ENCODE assay signal across 9 cellular contexts in the genomic region with DNA sequence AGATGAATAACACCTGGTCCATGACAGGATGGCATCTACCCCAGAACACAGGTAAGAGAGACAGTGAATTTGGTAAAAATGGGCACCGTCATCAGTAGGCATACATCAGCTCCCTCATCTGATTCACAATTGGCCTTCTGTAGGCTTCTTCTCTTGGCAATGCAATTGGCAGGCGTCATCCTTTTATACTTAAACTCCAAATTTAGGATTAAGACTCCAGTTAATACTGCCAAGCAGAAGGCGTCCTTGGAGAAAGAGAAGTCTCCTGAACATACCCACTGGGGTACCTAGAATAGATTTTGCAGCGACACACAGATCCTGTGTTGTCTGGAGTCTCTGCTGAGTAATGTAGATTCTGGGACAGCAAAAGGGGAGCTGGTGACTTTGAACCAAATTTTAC. TPM values are rescaled to one million over a fixed set of nuclear protein-coding genes. Genes with fewer than 3 reads are reported as not detected.
DNase-seq lines count a peak whose midpoint lies in the region; ATAC-seq, FAIRE-seq and TF ChIP-seq lines count a peak whose summit lies in the region.
"Had no signal": no experiment of that assay in that cellular context is flagged by ENCODE, and none has a peak within 500 bp of the region (broad histone marks: within the 10 kb centered on the region; RNA-seq: fewer than 3 reads in every experiment).

No MANE protein-coding gene starts in this region.

- H3K27ac ChIP-seq in A549 (peak overlapping the region; percentile 79 to 92), iPS DF 6.9 (ENCODE audit: low read length) (no peak overlapping the region)

- no peak for FAIRE-seq in A549 (lab: Jason Lieb, UNC)
- FAIRE-seq: frontal cortex had no signal

- H3K4me2 ChIP-seq in A549: peak overlapping the region; percentile 90

- TF ChIP-seq CTCF in A549 (IDR thresholded peaks at IDR 0.05) (no peak), activated B cell treated with CpG ODN at 0.5 μM for 24 hours (IDR thresholded peaks at IDR 0.05) (no peak)

- peaks cover 21% of the 10 kb centered on the region for H3K4me1 Mint-ChIP-seq in activated B cell treated with CpG ODN at 0.5 μM for 24 hours
- H3K4me1 Mint-ChIP-seq in stimulated activated memory B cell treated with anti-CD40 and anti-IgM and Interleukin-4, amounts not matched to agents 10 μg/mL and 1 μg/mL and 100 μg/mL, for 72 hours: peaks cover 18% of the 10 kb centered on the region

- CTCF ChIA-PET in A549 (lab: Yijun Ruan, JAX): interaction anchor here (1.0 kb wide), 1 partner anchor 11 kb away, joined by 3 read pairs; no protein-coding TSS in a partner anchor
- CTCF ChIA-PET in activated B cell treated with CpG ODN at 0.5 μM for 24 hours (lab: Charles Lee): no interaction called here

- peaks cover 4% of the 10 kb centered on the region for H3K27me3 Mint-ChIP-seq in activated B cell treated with CpG ODN at 0.5 μM for 24 hours
- no peaks in the 10 kb centered on the region for H3K27me3 Mint-ChIP-seq in stimulated activated memory B cell treated with anti-CD40 and anti-IgM and Interleukin-4, amounts not matched to agents 10 μg/mL and 1 μg/mL and 100 μg/mL, for 72 hours

- TF ChIP-seq EP300 in A549 (IDR thresholded peaks at IDR 0.05): no peak

- H3K4me1 ChIP-seq in A549 (peaks cover 11% of the 10 kb centered on the region; the same call in 2 of the 3 replicates), iPS DF 6.9 (ENCODE audit: control insufficient read depth, insufficient read depth, low read length) (0 out of 2 replicates have a peak, but pooled peaks cover 1% of the 10 kb centered on the region)

- ATAC-seq in A549 (peak; percentile 18 to 19; a peak in 3 of 6 replicates), GM21515 (IDR thresholded peaks at IDR 0.05; ENCODE audit: unreplicated experiment) (peak; percentile 2), activated B cell treated with CpG ODN at 0.5 μM for 24 hours (ENCODE audit: low read depth) (no peak), GM19351 (IDR thresholded peaks at IDR 0.05; ENCODE audit: unreplicated experiment) (no peak), HG03442 (IDR thresholded peaks at IDR 0.05; ENCODE audit: unreplicated experiment) (no peak)
- ATAC-seq in stimulated activated memory B cell treated with anti-CD40 and anti-IgM and Interleukin-4, amounts not matched to agents 10 μg/mL and 1 μg/mL and 100 μg/mL, for 72 hours: no peak

- POLR2A ChIA-PET in A549 (lab: Yijun Ruan, JAX): interaction anchor here (1.3 to 1.9 kb wide), 2 partner anchors 22 to 77 kb away, joined by 3 to 4 read pairs; a partner anchor contains a TSS
- POLR2A ChIA-PET in activated B cell treated with CpG ODN at 0.5 μM for 24 hours (lab: Charles Lee): interaction anchor here (0.7 kb wide), 1 partner anchor 839 kb away, joined by 5 read pairs; no protein-coding TSS in a partner anchor

- peaks cover 2% of the 10 kb centered on the region; the same call in 1 of the 2 replicates for H3K27me3 ChIP-seq in iPS DF 6.9 (ENCODE audit: control insufficient read depth, insufficient read depth, low read length)

- peak overlapping the region; percentile 48 for H3K27ac Mint-ChIP-seq in activated B cell treated with CpG ODN at 0.5 μM for 24 hours
- peak overlapping the region; percentile 95 for H3K27ac Mint-ChIP-seq in stimulated activated memory B cell treated with anti-CD40 and anti-IgM and Interleukin-4, amounts not matched to agents 10 μg/mL and 1 μg/mL and 100 μg/mL, for 72 hours

- no peak for TF ChIP-seq POLR2A in A549 (IDR thresholded peaks at IDR 0.05; ENCODE audit: low read length)

- 39% methylated on average over 4 of the region's 4 CpGs for WGBS in A549 (ENCODE audit: missing lambda C conversion rate)
- WGBS in iPS DF 6.9 (ENCODE audit: insufficient coverage, insufficient read length): no CpG with 5 or more reads among the region's 4 CpGs

- DNase-seq in A549 (ENCODE audit: low read depth in 1 of 2, low spot score in 1 of 2): no peak
- no peak for DNase-seq in activated B cell treated with CpG ODN at 0.5 μM for 24 hours
- DNase-seq in iPS DF 6.9 (ENCODE audit: low read depth, low spot score): no peak
- DNase-seq in COLO829 (ENCODE audit: low spot score): no peak

- peak overlapping the region; percentile 64 for H3K4me3 ChIP-seq in A549
- peak overlapping the region; percentile 70; the same call in 1 of the 2 replicates for H3K4me3 ChIP-seq in iPS DF 6.9 (ENCODE audit: low read length)

- H3K9me3 Mint-ChIP-seq in activated B cell treated with CpG ODN at 0.5 μM for 24 hours: no peaks in the 10 kb centered on the region
- H3K9me3 Mint-ChIP-seq in stimulated activated memory B cell treated with anti-CD40 and anti-IgM and Interleukin-4, amounts not matched to agents 10 μg/mL and 1 μg/mL and 100 μg/mL, for 72 hours: no peaks in the 10 kb centered on the region

- H3K36me3 ChIP-seq in iPS DF 6.9 (ENCODE audit: control insufficient read depth, insufficient read depth, low read length): no peaks in the 10 kb centered on the region

- intact Hi-C loops in activated B cell treated with CpG ODN at 0.5 μM for 24 hours (cut with micrococcal nuclease): loop anchor here (1.0 to 2.0 kb wide), 5 partner anchors 77 to 557 kb away; a partner anchor contains a TSS

- TF ChIP-seq RAD21 in A549 (conservative IDR thresholded peaks at IDR 0.05 in 1 of 2, IDR thresholded peaks at IDR 0.05 in 1 of 2): no peak

- H3K4me3 Mint-ChIP-seq in activated B cell treated with CpG ODN at 0.5 μM for 24 hours: peak overlapping the region; percentile 95
- H3K4me3 Mint-ChIP-seq in stimulated activated memory B cell treated with anti-CD40 and anti-IgM and Interleukin-4, amounts not matched to agents 10 μg/mL and 1 μg/mL and 100 μg/mL, for 72 hours: peak overlapping the region; percentile 97

- H3K36me3 Mint-ChIP-seq in activated B cell treated with CpG ODN at 0.5 μM for 24 hours (ENCODE audit: low read depth): peaks cover 3% of the 10 kb centered on the region
- H3K36me3 Mint-ChIP-seq in stimulated activated memory B cell treated with anti-CD40 and anti-IgM and Interleukin-4, amounts not matched to agents 10 μg/mL and 1 μg/mL and 100 μg/mL, for 72 hours: no peaks in the 10 kb centered on the region

- no peaks in the 10 kb centered on the region for H3K9me3 ChIP-seq in A549
- no peaks in the 10 kb centered on the region for H3K9me3 ChIP-seq in iPS DF 6.9 (ENCODE audit: control insufficient read depth, insufficient read depth, low read length)

TF ChIP-seq in A549, 52 proteins besides CTCF, POLR2A, EP300 and RAD21:
- TF ChIP-seq FOXS1 (CRISPR knock-in tag; IDR thresholded peaks at IDR 0.05): no peak
- TF ChIP-seq, protein P1, sequence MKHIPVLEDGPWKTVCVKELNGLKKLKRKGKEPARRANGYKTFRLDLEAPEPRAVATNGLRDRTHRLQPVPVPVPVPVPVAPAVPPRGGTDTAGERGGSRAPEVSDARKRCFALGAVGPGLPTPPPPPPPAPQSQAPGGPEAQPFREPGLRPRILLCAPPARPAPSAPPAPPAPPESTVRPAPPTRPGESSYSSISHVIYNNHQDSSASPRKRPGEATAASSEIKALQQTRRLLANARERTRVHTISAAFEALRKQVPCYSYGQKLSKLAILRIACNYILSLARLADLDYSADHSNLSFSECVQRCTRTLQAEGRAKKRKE (CRISPR knock-in tag; IDR thresholded peaks at IDR 0.05; ENCODE audit: low read depth): no peak
- TF ChIP-seq HOXA7 (CRISPR knock-in tag; IDR thresholded peaks at IDR 0.05): no peak
- TF ChIP-seq CBX8 (IDR thresholded peaks at IDR 0.05): no peak
- TF ChIP-seq, protein P2, sequence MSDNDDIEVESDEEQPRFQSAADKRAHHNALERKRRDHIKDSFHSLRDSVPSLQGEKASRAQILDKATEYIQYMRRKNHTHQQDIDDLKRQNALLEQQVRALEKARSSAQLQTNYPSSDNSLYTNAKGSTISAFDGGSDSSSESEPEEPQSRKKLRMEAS (IDR thresholded peaks at IDR 0.05): no peak
- TF ChIP-seq, protein P3, sequence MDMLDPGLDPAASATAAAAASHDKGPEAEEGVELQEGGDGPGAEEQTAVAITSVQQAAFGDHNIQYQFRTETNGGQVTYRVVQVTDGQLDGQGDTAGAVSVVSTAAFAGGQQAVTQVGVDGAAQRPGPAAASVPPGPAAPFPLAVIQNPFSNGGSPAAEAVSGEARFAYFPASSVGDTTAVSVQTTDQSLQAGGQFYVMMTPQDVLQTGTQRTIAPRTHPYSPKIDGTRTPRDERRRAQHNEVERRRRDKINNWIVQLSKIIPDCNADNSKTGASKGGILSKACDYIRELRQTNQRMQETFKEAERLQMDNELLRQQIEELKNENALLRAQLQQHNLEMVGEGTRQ (IDR thresholded peaks at IDR 0.05): no peak
- TF ChIP-seq RNF2 (IDR thresholded peaks at IDR 0.05; ENCODE audit: borderline replicate concordance, low read depth): no peak

RNA-seq across cellular contexts. Expression of a gene that starts 0.6 kb away (rescaled TPM):
- 10.4 and 13.3 TPM in 2 replicates for polyA plus RNA-seq in A549 (2011; rRNA removed)
- polyA plus RNA-seq in A549 (2012; cell fraction: cytosol; rRNA removed): 3.6 and 3.7 TPM in 2 replicates
- polyA plus RNA-seq in A549 (2012; cell fraction: nucleus; rRNA removed): 7.0 and 9.5 TPM in 2 replicates
- 6.6 to 7.3 TPM (median 6.9 TPM) in 3 replicates for polyA plus RNA-seq in A549 (2017; fragmentation: RNase III; extraction: RNeasy Plus Mini Kit Qiagen cat#74134 plus additional on column Dnase treatment)
- 5.3 and 5.8 TPM in 2 replicates for polyA minus RNA-seq in A549 (2011; rRNA and poly(A)+ RNA removed)
- total RNA-seq in activated B cell treated with CpG ODN at 0.5 μM for 24 hours: 7.7 and 13.7 TPM in 2 replicates

Comparison
In these comparisons a context has a peak if more than half of its experiments do, and no peak if none do; other contexts are left out.
1. ATAC-seq: peak in A549 (2 of 2) and GM21515 (single experiment); none in activated B cell treated with CpG ODN at 0.5 μM for 24 hours (single experiment), stimulated activated memory B cell treated with anti-CD40 and anti-IgM and Interleukin-4, amounts not matched to agents 10 μg/mL and 1 μg/mL and 100 μg/mL, for 72 hours (single experiment), GM19351 (single experiment) and HG03442 (single experiment).